In the genomic region with DNA sequence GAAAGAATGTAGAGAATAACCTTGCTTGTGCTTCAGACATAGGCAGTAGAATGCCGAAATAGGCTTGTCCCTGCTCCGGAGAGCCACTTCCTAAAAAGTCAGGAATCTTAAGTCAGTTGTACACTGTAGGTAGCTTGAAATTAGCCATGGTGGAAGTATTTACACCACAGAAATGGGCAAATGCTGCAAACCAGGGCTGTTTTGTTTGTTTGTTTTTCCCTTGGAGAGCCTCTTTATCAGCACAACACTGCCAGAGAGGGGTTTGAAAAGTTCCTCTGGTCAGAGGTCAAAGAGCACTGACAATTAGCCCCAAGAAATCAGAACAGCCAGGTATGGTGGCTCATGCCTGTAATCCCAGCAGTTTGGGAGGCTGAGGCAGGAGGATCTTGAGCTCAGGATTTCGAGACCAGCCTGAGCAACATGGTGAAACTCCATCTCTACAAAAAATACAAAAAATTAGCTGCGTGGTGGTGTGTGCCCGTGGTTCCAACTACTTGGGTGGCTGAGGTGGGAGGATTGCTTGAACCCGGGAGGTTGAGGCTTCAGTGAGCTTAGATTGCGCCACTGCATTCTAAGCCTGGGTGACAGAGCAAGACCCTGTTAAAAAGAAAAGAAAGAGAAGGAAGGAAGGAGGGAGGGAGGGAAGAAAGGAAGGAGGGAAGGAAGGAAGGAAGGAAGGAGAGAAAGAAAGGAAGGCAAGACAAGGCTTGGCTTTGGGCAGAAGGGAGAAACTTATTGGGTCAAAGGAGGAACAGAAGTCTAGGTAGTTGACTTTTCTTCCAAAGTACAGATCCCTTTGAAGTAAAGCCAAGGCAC, we compare ENCODE assay signal across 1 cellular context.
TF ChIP-seq lines count a peak whose summit lies in the region.

No MANE protein-coding gene starts in this region.

TF ChIP-seq in HepG2, 621 proteins besides CTCF, POLR2A, EP300 and RAD21 (continued from another document and continues in another):
- TF ChIP-seq, protein P1, sequence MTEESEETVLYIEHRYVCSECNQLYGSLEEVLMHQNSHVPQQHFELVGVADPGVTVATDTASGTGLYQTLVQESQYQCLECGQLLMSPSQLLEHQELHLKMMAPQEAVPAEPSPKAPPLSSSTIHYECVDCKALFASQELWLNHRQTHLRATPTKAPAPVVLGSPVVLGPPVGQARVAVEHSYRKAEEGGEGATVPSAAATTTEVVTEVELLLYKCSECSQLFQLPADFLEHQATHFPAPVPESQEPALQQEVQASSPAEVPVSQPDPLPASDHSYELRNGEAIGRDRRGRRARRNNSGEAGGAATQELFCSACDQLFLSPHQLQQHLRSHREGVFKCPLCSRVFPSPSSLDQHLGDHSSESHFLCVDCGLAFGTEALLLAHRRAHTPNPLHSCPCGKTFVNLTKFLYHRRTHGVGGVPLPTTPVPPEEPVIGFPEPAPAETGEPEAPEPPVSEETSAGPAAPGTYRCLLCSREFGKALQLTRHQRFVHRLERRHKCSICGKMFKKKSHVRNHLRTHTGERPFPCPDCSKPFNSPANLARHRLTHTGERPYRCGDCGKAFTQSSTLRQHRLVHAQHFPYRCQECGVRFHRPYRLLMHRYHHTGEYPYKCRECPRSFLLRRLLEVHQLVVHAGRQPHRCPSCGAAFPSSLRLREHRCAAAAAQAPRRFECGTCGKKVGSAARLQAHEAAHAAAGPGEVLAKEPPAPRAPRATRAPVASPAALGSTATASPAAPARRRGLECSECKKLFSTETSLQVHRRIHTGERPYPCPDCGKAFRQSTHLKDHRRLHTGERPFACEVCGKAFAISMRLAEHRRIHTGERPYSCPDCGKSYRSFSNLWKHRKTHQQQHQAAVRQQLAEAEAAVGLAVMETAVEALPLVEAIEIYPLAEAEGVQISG (CRISPR knock-in tag; IDR thresholded peaks at IDR 0.05): peak; percentile 28; the same call in 1 of the 2 replicates
- TF ChIP-seq MEF2D (CRISPR knock-in tag; IDR thresholded peaks at IDR 0.05): peak; percentile 25; the same call in 1 of the 2 replicates
- TF ChIP-seq, protein P2, sequence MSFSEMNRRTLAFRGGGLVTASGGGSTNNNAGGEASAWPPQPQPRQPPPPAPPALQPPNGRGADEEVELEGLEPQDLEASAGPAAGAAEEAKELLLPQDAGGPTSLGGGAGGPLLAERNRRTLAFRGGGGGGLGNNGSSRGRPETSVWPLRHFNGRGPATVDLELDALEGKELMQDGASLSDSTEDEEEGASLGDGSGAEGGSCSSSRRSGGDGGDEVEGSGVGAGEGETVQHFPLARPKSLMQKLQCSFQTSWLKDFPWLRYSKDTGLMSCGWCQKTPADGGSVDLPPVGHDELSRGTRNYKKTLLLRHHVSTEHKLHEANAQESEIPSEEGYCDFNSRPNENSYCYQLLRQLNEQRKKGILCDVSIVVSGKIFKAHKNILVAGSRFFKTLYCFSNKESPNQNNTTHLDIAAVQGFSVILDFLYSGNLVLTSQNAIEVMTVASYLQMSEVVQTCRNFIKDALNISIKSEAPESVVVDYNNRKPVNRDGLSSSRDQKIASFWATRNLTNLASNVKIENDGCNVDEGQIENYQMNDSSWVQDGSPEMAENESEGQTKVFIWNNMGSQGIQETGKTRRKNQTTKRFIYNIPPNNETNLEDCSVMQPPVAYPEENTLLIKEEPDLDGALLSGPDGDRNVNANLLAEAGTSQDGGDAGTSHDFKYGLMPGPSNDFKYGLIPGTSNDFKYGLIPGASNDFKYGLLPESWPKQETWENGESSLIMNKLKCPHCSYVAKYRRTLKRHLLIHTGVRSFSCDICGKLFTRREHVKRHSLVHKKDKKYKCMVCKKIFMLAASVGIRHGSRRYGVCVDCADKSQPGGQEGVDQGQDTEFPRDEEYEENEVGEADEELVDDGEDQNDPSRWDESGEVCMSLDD (CRISPR knock-in tag; IDR thresholded peaks at IDR 0.05; ENCODE audit: borderline replicate concordance): no peak
- no peak for TF ChIP-seq KDM5B (CRISPR knock-in tag; IDR thresholded peaks at IDR 0.05; ENCODE audit: borderline replicate concordance)
- no peak for TF ChIP-seq DNMT3B (CRISPR knock-in tag; conservative IDR thresholded peaks at IDR 0.05)
- peak; percentile 41; the same call in 1 of the 2 replicates for TF ChIP-seq ZNF605 (CRISPR knock-in tag; IDR thresholded peaks at IDR 0.05)
- TF ChIP-seq DMAP1 (CRISPR knock-in tag; IDR thresholded peaks at IDR 0.05): no peak
- peak; percentile 86 for TF ChIP-seq HNF4G (IDR thresholded peaks at IDR 0.05; ENCODE audit: borderline replicate concordance, low read depth, low read length)
- TF ChIP-seq HNF4G (CRISPR knock-in tag; IDR thresholded peaks at IDR 0.05; ENCODE audit: borderline replicate concordance, low read depth): peak; percentile 70
- TF ChIP-seq, protein P3, sequence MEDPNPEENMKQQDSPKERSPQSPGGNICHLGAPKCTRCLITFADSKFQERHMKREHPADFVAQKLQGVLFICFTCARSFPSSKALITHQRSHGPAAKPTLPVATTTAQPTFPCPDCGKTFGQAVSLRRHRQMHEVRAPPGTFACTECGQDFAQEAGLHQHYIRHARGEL (CRISPR knock-in tag; IDR thresholded peaks at IDR 0.05): no peak
- TF ChIP-seq HHEX (CRISPR knock-in tag; IDR thresholded peaks at IDR 0.05): peak; percentile 82
- no peak for TF ChIP-seq ZKSCAN1 (IDR thresholded peaks at IDR 0.05; ENCODE audit: low read length)
- no peak for TF ChIP-seq ZSCAN21 (CRISPR knock-in tag; IDR thresholded peaks at IDR 0.05; ENCODE audit: borderline replicate concordance)
- TF ChIP-seq ELF1 (CRISPR knock-in tag; IDR thresholded peaks at IDR 0.05): no peak
- peak; percentile 79 for TF ChIP-seq RARA (CRISPR knock-in tag; IDR thresholded peaks at IDR 0.05)
- TF ChIP-seq SAFB2 (CRISPR knock-in tag; IDR thresholded peaks at IDR 0.05; ENCODE audit: borderline replicate concordance, low read depth): no peak; the same call in 1 of the 2 replicates
- TF ChIP-seq MBNL3 (CRISPR knock-in tag; conservative IDR thresholded peaks at IDR 0.05): no peak
- no peak for TF ChIP-seq ZNF101 (CRISPR knock-in tag; IDR thresholded peaks at IDR 0.05; ENCODE audit: borderline replicate concordance, low read depth)
- no peak for TF ChIP-seq NFKB2 (CRISPR knock-in tag; IDR thresholded peaks at IDR 0.05; ENCODE audit: borderline replicate concordance)
- TF ChIP-seq ZNF709 (CRISPR knock-in tag; IDR thresholded peaks at IDR 0.05): no peak
- peak; percentile 76; the same call in 1 of the 2 replicates for TF ChIP-seq FOXJ3 (CRISPR knock-in tag; IDR thresholded peaks at IDR 0.05; ENCODE audit: borderline replicate concordance)
- TF ChIP-seq ZNF253 (CRISPR knock-in tag; IDR thresholded peaks at IDR 0.05; ENCODE audit: borderline replicate concordance): no peak
- TF ChIP-seq, protein P4, sequence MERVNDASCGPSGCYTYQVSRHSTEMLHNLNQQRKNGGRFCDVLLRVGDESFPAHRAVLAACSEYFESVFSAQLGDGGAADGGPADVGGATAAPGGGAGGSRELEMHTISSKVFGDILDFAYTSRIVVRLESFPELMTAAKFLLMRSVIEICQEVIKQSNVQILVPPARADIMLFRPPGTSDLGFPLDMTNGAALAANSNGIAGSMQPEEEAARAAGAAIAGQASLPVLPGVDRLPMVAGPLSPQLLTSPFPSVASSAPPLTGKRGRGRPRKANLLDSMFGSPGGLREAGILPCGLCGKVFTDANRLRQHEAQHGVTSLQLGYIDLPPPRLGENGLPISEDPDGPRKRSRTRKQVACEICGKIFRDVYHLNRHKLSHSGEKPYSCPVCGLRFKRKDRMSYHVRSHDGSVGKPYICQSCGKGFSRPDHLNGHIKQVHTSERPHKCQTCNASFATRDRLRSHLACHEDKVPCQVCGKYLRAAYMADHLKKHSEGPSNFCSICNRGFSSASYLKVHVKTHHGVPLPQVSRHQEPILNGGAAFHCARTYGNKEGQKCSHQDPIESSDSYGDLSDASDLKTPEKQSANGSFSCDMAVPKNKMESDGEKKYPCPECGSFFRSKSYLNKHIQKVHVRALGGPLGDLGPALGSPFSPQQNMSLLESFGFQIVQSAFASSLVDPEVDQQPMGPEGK (CRISPR knock-in tag; IDR thresholded peaks at IDR 0.05): peak; percentile 42; the same call in 1 of the 2 replicates
- 0 out of 2 replicates have a peak, but pooled peaks have one; percentile 54 for TF ChIP-seq SRF (IDR thresholded peaks at IDR 0.05; ENCODE audit: low read depth, low read length)
- TF ChIP-seq BCL6 (CRISPR knock-in tag; IDR thresholded peaks at IDR 0.05): peak; percentile 68
- TF ChIP-seq MAFG (CRISPR knock-in tag; IDR thresholded peaks at IDR 0.05): no peak
- TF ChIP-seq, protein P5, sequence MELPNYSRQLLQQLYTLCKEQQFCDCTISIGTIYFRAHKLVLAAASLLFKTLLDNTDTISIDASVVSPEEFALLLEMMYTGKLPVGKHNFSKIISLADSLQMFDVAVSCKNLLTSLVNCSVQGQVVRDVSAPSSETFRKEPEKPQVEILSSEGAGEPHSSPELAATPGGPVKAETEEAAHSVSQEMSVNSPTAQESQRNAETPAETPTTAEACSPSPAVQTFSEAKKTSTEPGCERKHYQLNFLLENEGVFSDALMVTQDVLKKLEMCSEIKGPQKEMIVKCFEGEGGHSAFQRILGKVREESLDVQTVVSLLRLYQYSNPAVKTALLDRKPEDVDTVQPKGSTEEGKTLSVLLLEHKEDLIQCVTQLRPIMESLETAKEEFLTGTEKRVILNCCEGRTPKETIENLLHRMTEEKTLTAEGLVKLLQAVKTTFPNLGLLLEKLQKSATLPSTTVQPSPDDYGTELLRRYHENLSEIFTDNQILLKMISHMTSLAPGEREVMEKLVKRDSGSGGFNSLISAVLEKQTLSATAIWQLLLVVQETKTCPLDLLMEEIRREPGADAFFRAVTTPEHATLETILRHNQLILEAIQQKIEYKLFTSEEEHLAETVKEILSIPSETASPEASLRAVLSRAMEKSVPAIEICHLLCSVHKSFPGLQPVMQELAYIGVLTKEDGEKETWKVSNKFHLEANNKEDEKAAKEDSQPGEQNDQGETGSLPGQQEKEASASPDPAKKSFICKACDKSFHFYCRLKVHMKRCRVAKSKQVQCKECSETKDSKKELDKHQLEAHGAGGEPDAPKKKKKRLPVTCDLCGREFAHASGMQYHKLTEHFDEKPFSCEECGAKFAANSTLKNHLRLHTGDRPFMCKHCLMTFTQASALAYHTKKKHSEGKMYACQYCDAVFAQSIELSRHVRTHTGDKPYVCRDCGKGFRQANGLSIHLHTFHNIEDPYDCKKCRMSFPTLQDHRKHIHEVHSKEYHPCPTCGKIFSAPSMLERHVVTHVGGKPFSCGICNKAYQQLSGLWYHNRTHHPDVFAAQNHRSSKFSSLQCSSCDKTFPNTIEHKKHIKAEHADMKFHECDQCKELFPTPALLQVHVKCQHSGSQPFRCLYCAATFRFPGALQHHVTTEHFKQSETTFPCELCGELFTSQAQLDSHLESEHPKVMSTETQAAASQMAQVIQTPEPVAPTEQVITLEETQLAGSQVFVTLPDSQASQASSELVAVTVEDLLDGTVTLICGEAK (IDR thresholded peaks at IDR 0.05): no peak
- TF ChIP-seq, protein P5 (CRISPR knock-in tag; IDR thresholded peaks at IDR 0.05): peak; percentile 23; the same call in 1 of the 2 replicates
- TF ChIP-seq, protein P6, sequence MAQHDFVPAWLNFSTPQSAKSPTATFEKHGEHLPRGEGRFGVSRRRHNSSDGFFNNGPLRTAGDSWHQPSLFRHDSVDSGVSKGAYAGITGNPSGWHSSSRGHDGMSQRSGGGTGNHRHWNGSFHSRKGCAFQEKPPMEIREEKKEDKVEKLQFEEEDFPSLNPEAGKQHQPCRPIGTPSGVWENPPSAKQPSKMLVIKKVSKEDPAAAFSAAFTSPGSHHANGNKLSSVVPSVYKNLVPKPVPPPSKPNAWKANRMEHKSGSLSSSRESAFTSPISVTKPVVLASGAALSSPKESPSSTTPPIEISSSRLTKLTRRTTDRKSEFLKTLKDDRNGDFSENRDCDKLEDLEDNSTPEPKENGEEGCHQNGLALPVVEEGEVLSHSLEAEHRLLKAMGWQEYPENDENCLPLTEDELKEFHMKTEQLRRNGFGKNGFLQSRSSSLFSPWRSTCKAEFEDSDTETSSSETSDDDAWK (CRISPR knock-in tag; IDR thresholded peaks at IDR 0.05): no peak
- no peak for TF ChIP-seq JUNB (CRISPR knock-in tag; IDR thresholded peaks at IDR 0.05; ENCODE audit: borderline replicate concordance)
- peak; percentile 81 for TF ChIP-seq ZNF441 (CRISPR knock-in tag; IDR thresholded peaks at IDR 0.05; ENCODE audit: borderline replicate concordance)
- TF ChIP-seq TGIF2 (CRISPR knock-in tag; IDR thresholded peaks at IDR 0.05): peak; percentile 59; the same call in 1 of the 2 replicates
- peak; percentile 9; the same call in 1 of the 2 replicates for TF ChIP-seq AKAP8 (CRISPR knock-in tag; IDR thresholded peaks at IDR 0.05)
- 0 out of 2 replicates have a peak, but pooled peaks have one; percentile 50 for TF ChIP-seq ZBTB20 (CRISPR knock-in tag; IDR thresholded peaks at IDR 0.05; ENCODE audit: borderline replicate concordance, low read depth)
- TF ChIP-seq, protein P7, sequence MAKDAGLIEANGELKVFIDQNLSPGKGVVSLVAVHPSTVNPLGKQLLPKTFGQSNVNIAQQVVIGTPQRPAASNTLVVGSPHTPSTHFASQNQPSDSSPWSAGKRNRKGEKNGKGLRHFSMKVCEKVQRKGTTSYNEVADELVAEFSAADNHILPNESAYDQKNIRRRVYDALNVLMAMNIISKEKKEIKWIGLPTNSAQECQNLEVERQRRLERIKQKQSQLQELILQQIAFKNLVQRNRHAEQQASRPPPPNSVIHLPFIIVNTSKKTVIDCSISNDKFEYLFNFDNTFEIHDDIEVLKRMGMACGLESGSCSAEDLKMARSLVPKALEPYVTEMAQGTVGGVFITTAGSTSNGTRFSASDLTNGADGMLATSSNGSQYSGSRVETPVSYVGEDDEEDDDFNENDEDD (CRISPR knock-in tag; IDR thresholded peaks at IDR 0.05; ENCODE audit: borderline replicate concordance): no peak
